Comparison of ENCODE assay signal across 2 cellular contexts in genomic region chr15:65410972-65411371, GRCh38.
TF ChIP-seq lines count a peak whose summit lies in the region.

No MANE protein-coding gene starts in this region.

TF ChIP-seq in A549, 52 proteins besides CTCF, POLR2A, EP300 and RAD21:
- TF ChIP-seq BCL3 (IDR thresholded peaks at IDR 0.05) = no peak
- TF ChIP-seq PHF8 (IDR thresholded peaks at IDR 0.05; ENCODE audit: borderline replicate concordance, low read depth) = no peak
- TF ChIP-seq HEYL (CRISPR knock-in tag; IDR thresholded peaks at IDR 0.05) = no peak
- TF ChIP-seq RCOR1 (IDR thresholded peaks at IDR 0.05; ENCODE audit: low read depth, low read length) = no peak
- TF ChIP-seq CBX2 (IDR thresholded peaks at IDR 0.05; ENCODE audit: borderline replicate concordance, low read depth) = no peak
- no peak for TF ChIP-seq NR3C1 (IDR thresholded peaks at IDR 0.05)
- no peak for TF ChIP-seq ATOH8 (CRISPR knock-in tag; IDR thresholded peaks at IDR 0.05; ENCODE audit: low read depth)
- TF ChIP-seq JUNB (IDR thresholded peaks at IDR 0.05) = no peak
- TF ChIP-seq RNF2 (IDR thresholded peaks at IDR 0.05; ENCODE audit: borderline replicate concordance, low read depth) = no peak
- TF ChIP-seq EHF (CRISPR knock-in tag; IDR thresholded peaks at IDR 0.05) = no peak
- TF ChIP-seq ESRRA (IDR thresholded peaks at IDR 0.05; ENCODE audit: borderline replicate concordance, low read length) = no peak
- TF ChIP-seq NFE2L2 (conservative IDR thresholded peaks at IDR 0.05; ENCODE audit: low read length) = no peak
- no peak for TF ChIP-seq USF2 (IDR thresholded peaks at IDR 0.05)
- no peak for TF ChIP-seq EHMT2 (IDR thresholded peaks at IDR 0.05; ENCODE audit: low read depth)
- TF ChIP-seq REST (IDR thresholded peaks at IDR 0.05) = no peak
- TF ChIP-seq SREBF2 (IDR thresholded peaks at IDR 0.05) = no peak
- no peak for TF ChIP-seq TFCP2L1 (CRISPR knock-in tag; IDR thresholded peaks at IDR 0.05)
- no peak for TF ChIP-seq SMC3 (IDR thresholded peaks at IDR 0.05)
- TF ChIP-seq POLR2AphosphoS2 (conservative IDR thresholded peaks at IDR 0.05; ENCODE audit: low read length) = no peak
- TF ChIP-seq HDAC2 (IDR thresholded peaks at IDR 0.05) = no peak
TF ChIP-seq in A549: peak in this region for 0.

TF ChIP-seq in GM12878, 131 proteins besides CTCF, POLR2A, EP300 and RAD21:
- TF ChIP-seq POLR2AphosphoS2 (IDR thresholded peaks at IDR 0.05; ENCODE audit: low read depth, low read length) = no peak
- no peak for TF ChIP-seq BCL3 (IDR thresholded peaks at IDR 0.05; ENCODE audit: borderline replicate concordance, insufficient read depth, low read depth, low read length, poor library complexity, severe bottlenecking)
- no peak for TF ChIP-seq NBN (IDR thresholded peaks at IDR 0.05)
- no peak for TF ChIP-seq ZZZ3 (IDR thresholded peaks at IDR 0.05; ENCODE audit: control insufficient read depth, insufficient read length, low read depth)
- TF ChIP-seq SMARCA5 (IDR thresholded peaks at IDR 0.05) = no peak
- no peak for TF ChIP-seq HDAC2 (IDR thresholded peaks at IDR 0.05)
